1 cellular context compared by ENCODE assay signal in genomic region chr14:102020058-102020971, GRCh38.
TF ChIP-seq lines count a peak whose summit lies in the region.

No MANE protein-coding gene starts in this region.

TF ChIP-seq in IMR-90, 13 proteins besides CTCF, POLR2A, EP300 and RAD21 (continued from another document):
- TF ChIP-seq USF2 (IDR thresholded peaks at IDR 0.05; ENCODE audit: low read depth, low read length) (no peak), MAZ (IDR thresholded peaks at IDR 0.05; ENCODE audit: borderline replicate concordance, low read depth, low read length) (no peak), CEBPB (IDR thresholded peaks at IDR 0.05; ENCODE audit: low read depth, low read length) (peak; percentile 49), CHD1 (IDR thresholded peaks at IDR 0.05; ENCODE audit: low read depth, low read length) (no peak), NFE2L2 (IDR thresholded peaks at IDR 0.05; ENCODE audit: low read depth, low read length) (peak; percentile 42; the same call in 1 of the 2 replicates), MXI1 (IDR thresholded peaks at IDR 0.05; ENCODE audit: borderline replicate concordance, low read depth, low read length) (no peak), FOS (IDR thresholded peaks at IDR 0.05; ENCODE audit: low read depth, low read length) (0 out of 2 replicates have a peak, but pooled peaks have one; percentile 20), MAFK (IDR thresholded peaks at IDR 0.05; ENCODE audit: low read depth, low read length) (no peak), RFX5 (IDR thresholded peaks at IDR 0.05; ENCODE audit: low read depth, low read length) (no peak)
